ENCODE assay signal across 28 cellular contexts in the genomic region with DNA sequence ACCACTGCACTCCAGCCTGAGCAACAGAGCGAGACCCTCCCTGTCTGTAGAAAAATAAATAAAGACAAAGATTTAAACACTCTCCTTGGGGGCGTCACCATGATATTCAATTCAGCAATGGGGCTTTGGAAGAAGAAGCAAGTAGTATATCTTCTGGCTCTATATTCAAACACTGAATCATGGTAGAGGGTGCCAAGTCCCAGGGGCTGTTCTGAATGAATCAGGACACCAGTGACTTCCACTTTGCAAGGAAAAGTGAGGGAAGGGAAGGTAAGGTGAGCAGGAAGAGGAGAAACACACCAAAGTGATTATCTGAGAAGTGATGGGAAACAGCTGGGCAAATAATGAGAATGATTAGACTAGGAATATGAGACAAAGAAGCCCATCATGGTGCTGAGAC.
DNase-seq lines count a peak whose midpoint lies in the region; ATAC-seq and TF ChIP-seq lines count a peak whose summit lies in the region.
"Had no signal": no experiment of that assay in that cellular context is flagged by ENCODE, and none has a peak within 500 bp of the region (broad histone marks: within the 10 kb centered on the region; RNA-seq: fewer than 3 reads in every experiment).

No MANE protein-coding gene starts in this region.

- no peak overlapping the region for H3K4me3 ChIP-seq in GM23248
- H3K4me3 ChIP-seq in PC-3 (ENCODE audit: low read length), result no peak overlapping the region
- no peak overlapping the region for H3K4me3 ChIP-seq in naive thymus-derived CD4-positive, alpha-beta T cell (ENCODE audit: low read length)
- H3K4me3 ChIP-seq: A549, GM12878, left ventricle myocardium inferior, PC-9, skin epidermis had no signal

- no peak overlapping the region for H3K27ac ChIP-seq in GM23248
- H3K27ac ChIP-seq in PC-3 (ENCODE audit: low read length), result no peak overlapping the region
- H3K27ac ChIP-seq in naive thymus-derived CD4-positive, alpha-beta T cell (ENCODE audit: low read depth, low read length), result no peak overlapping the region
- H3K27ac ChIP-seq: A549, left ventricle myocardium inferior, PC-9, skin epidermis had no signal

- H2AFZ ChIP-seq in GM23248, result no peak overlapping the region
- no peak overlapping the region for H2AFZ ChIP-seq in PC-3 (ENCODE audit: low read length)
- H2AFZ ChIP-seq: PC-9 had no signal

- H3K79me2 ChIP-seq in GM23248 (ENCODE audit: insufficient read depth), result peaks cover 99% of the 10 kb centered on the region
- peaks cover 71% of the 10 kb centered on the region for H3K79me2 ChIP-seq in PC-3 (ENCODE audit: low read length)

- H3K4me1 ChIP-seq in GM23248 (ENCODE audit: insufficient read depth) (peaks cover 44% of the 10 kb centered on the region), PC-3 (ENCODE audit: insufficient read depth, low read length) (peaks cover 43% of the 10 kb centered on the region)
- peaks cover 25 to 74% of the 10 kb centered on the region in 2 donors for H3K4me1 ChIP-seq in naive thymus-derived CD4-positive, alpha-beta T cell (ENCODE audit: control insufficient read depth in 2 of 2, insufficient read depth in 2 of 2, low read length in 2 of 2)

- CTCF ChIA-PET in PC-3 (lab: Charles Lee), result no interaction called here
- CTCF ChIA-PET in naive thymus-derived CD4-positive, alpha-beta T cell (lab: Charles Lee), result interaction anchor here (4.1 to 4.3 kb wide), 3 partner anchors 77 to 152 kb away, joined by 29 to 35 read pairs (median 33); a partner anchor contains a TSS
- CTCF ChIA-PET in activated CD4-positive, alpha-beta memory T cell treated with anti-CD3 and anti-CD28 coated beads for 36 hours (lab: Charles Lee), result interaction anchor here (3.4 to 8.7 kb wide), 5 partner anchors 9 to 161 kb away, joined by 27 to 175 read pairs (median 37); no protein-coding TSS in a partner anchor

- H3K4me2 ChIP-seq in GM23248 (ENCODE audit: unreplicated experiment) (no peak overlapping the region), PC-3 (ENCODE audit: low read length) (no peak overlapping the region)
- H3K4me2 ChIP-seq: A549, PC-9, SK-N-SH had no signal

- H3F3A ChIP-seq in GM23248 (ENCODE audit: insufficient read depth) (peaks cover 31% of the 10 kb centered on the region), PC-3 (ENCODE audit: low read length, unreplicated experiment) (peaks cover under 1% of the 10 kb centered on the region)

- in situ Hi-C loops in GM23248 (cut with MboI), result no loop called here

- peak overlapping the region; percentile 16 for H3K27ac Mint-ChIP-seq in activated T-cell treated with anti-CD3 and anti-CD28 coated beads, Interleukin-2, amount 50 U/mL, for 24 hours
- peak overlapping the region in 8 of 9 donors; percentile 8 to 94 (median 78) for H3K27ac Mint-ChIP-seq in naive thymus-derived CD4-positive, alpha-beta T cell
- no peak overlapping the region for H3K27ac Mint-ChIP-seq in mesothelial cell of epicardium
- H3K27ac Mint-ChIP-seq in activated CD4-positive, alpha-beta memory T cell treated with anti-CD3 and anti-CD28 coated beads for 36 hours, result no peak overlapping the region
- H3K27ac Mint-ChIP-seq: activated CD4-positive, alpha-beta memory T cell treated with anti-CD3 and anti-CD28 coated beads, Interleukin-2, amount 10 ng/mL, durations not matched to agents 7 days and 5 days; activated T-helper 2 cell treated with anti-CD3 and anti-CD28 coated beads, Interferon-gamma antibody, Interleukin-2, Interleukin-4, amounts not matched to agents 10 μg/mL and 5 μg/mL and 100 μg/mL, durations not matched to agents 14 hours and 24 hours and 36 hours; T-helper 1 cell treated with Interleukin-12 subunit alpha and Interleukin-12 subunit beta and Interleukin-4 antibody, amounts not matched to agents 30 μg/mL and 1 μg/mL, for 36 hours had no signal

- POLR2A ChIA-PET in PC-3 (lab: Charles Lee; ENCODE audit: unreplicated experiment), result no interaction called here
- POLR2A ChIA-PET in naive thymus-derived CD4-positive, alpha-beta T cell (lab: Charles Lee), result interaction anchor here (0.8 to 3.8 kb wide), 3 partner anchors 55 to 82 kb away, joined by 4 to 31 read pairs (median 4); a partner anchor contains a TSS
- POLR2A ChIA-PET in activated CD4-positive, alpha-beta memory T cell treated with anti-CD3 and anti-CD28 coated beads for 36 hours (lab: Charles Lee), result no interaction called here

- H3K9me3 Mint-ChIP-seq in activated T-cell treated with anti-CD3 and anti-CD28 coated beads, Interleukin-2, amount 50 U/mL, for 24 hours, result no peaks in the 10 kb centered on the region
- H3K9me3 Mint-ChIP-seq in naive thymus-derived CD4-positive, alpha-beta T cell, result no peaks in the 10 kb centered on the region
- no peaks in the 10 kb centered on the region for H3K9me3 Mint-ChIP-seq in mesothelial cell of epicardium
- no peaks in the 10 kb centered on the region for H3K9me3 Mint-ChIP-seq in activated CD4-positive, alpha-beta memory T cell treated with anti-CD3 and anti-CD28 coated beads for 36 hours
- H3K9me3 Mint-ChIP-seq: activated CD4-positive, alpha-beta memory T cell treated with anti-CD3 and anti-CD28 coated beads, Interleukin-2, amount 10 ng/mL, durations not matched to agents 7 days and 5 days; activated T-helper 2 cell treated with anti-CD3 and anti-CD28 coated beads, Interferon-gamma antibody, Interleukin-2, Interleukin-4, amounts not matched to agents 10 μg/mL and 5 μg/mL and 100 μg/mL, durations not matched to agents 14 hours and 24 hours and 36 hours; H9; T-helper 1 cell treated with Interleukin-12 subunit alpha and Interleukin-12 subunit beta and Interleukin-4 antibody, amounts not matched to agents 30 μg/mL and 1 μg/mL, for 36 hours had no signal

- H4K20me1 ChIP-seq in GM23248 (ENCODE audit: insufficient read depth) (peaks cover 14% of the 10 kb centered on the region; the same call in 1 of the 2 replicates), PC-3 (ENCODE audit: low read length) (no peaks in the 10 kb centered on the region)

- no peak for DNase-seq in activated T-cell treated with anti-CD3 and anti-CD28 coated beads, Interleukin-2, amount 50 U/mL, for 24 hours
- DNase-seq in activated T-cell treated with anti-CD3 and anti-CD28 coated beads, Interleukin-2, amount 50 U/mL, for 1 hour, result no peak
- DNase-seq in GM23248, result peak; percentile 22
- peak; percentile 51 for DNase-seq in PC-3
- DNase-seq in naive thymus-derived CD4-positive, alpha-beta T cell, result no peak
- DNase-seq in mesothelial cell of epicardium (ENCODE audit: low spot score in 2 of 2, unreplicated experiment in 2 of 2), result no peak
- no peak for DNase-seq in NCI-H2227 (lab: John Stamatoyannopoulos, UW; ENCODE audit: unreplicated experiment)
- DNase-seq in activated CD4-positive, alpha-beta memory T cell treated with anti-CD3 and anti-CD28 coated beads for 36 hours, result no peak
- DNase-seq: activated CD4-positive, alpha-beta memory T cell treated with anti-CD3 and anti-CD28 coated beads, Interleukin-2, amount 10 ng/mL, durations not matched to agents 7 days and 5 days; activated CD8-positive, alpha-beta memory T cell treated with anti-CD3 and anti-CD28 coated beads, Interleukin-2, amount 50 U/mL, for 48 hours; caudate nucleus; cortex of kidney; foreskin fibroblast; H9; left ventricle myocardium inferior; mesenchymal stem cell; NCI-H1436 treated with DMSO at 0.1 percent for 48 hours; NK-92 treated with Interleukin-12 subunit alpha and Interleukin-12 subunit beta, amount 100 ng/mL, for 24 hours; PC-9; SK-N-SH; stimulated activated naive CD4-positive, alpha-beta T cell treated with Interleukin-2 at 50 U/mL for 16 hours had no signal

- H3K36me3 ChIP-seq in GM23248 (ENCODE audit: low read depth) (no peaks in the 10 kb centered on the region), PC-3 (ENCODE audit: low read depth, low read length) (0 out of 2 replicates have a peak, but pooled peaks cover 5% of the 10 kb centered on the region)
- H3K36me3 ChIP-seq in naive thymus-derived CD4-positive, alpha-beta T cell (ENCODE audit: control insufficient read depth in 2 of 3, insufficient read depth in 3 of 3, low read length in 3 of 3), result peaks cover 0 to 8% (median 0%) of the 10 kb centered on the region in 3 experiments
- H3K36me3 ChIP-seq: left ventricle myocardium inferior had no signal

- TF ChIP-seq CTCF in PC-3 (conservative IDR thresholded peaks at IDR 0.05; ENCODE audit: low read depth, low read length) (no peak), mesothelial cell of epicardium (IDR thresholded peaks at IDR 0.05; ENCODE audit: unreplicated experiment) (no peak)

- H3K9me3 ChIP-seq in GM23248 (ENCODE audit: low read depth), result no peaks in the 10 kb centered on the region
- H3K9me3 ChIP-seq in PC-3 (ENCODE audit: low read length), result no peaks in the 10 kb centered on the region
- no peaks in the 10 kb centered on the region for H3K9me3 ChIP-seq in naive thymus-derived CD4-positive, alpha-beta T cell (ENCODE audit: control insufficient read depth in 2 of 3, low read length in 3 of 3)
- H3K9me3 ChIP-seq: A549, left ventricle myocardium inferior, SK-N-SH had no signal

- WGBS in GM23248 (ENCODE audit: low coverage in 1 of 2, low lambda C conversion rate in 2 of 2, missing lambda C conversion rate in 2 of 2), 2 experiments, result 79 to 86% methylated on average over 2 of the region's 2 CpGs

- ATAC-seq in PC-3, result no peak
- no peak for ATAC-seq in naive thymus-derived CD4-positive, alpha-beta T cell
- ATAC-seq: A549; activated CD4-positive, CD25-positive, alpha-beta regulatory T cell treated with anti-CD3 and anti-CD28 coated beads, Interleukin-2, amount 50 U/mL, for 24 hours; GM12878; Right ventricle myocardium inferior had no signal

- intact Hi-C loops in PC-3 (cut with micrococcal nuclease), result no loop called here
- intact Hi-C loops in naive thymus-derived CD4-positive, alpha-beta T cell (cut with micrococcal nuclease), result no loop called here
- intact Hi-C loops in activated CD4-positive, alpha-beta memory T cell treated with anti-CD3 and anti-CD28 coated beads for 36 hours (cut with micrococcal nuclease), result no loop called here

- peaks cover 5% of the 10 kb centered on the region for H3K36me3 Mint-ChIP-seq in activated T-cell treated with anti-CD3 and anti-CD28 coated beads, Interleukin-2, amount 50 U/mL, for 24 hours (ENCODE audit: low read depth)
- peaks cover 0 to 7% (median 4%) of the 10 kb centered on the region in 5 donors for H3K36me3 Mint-ChIP-seq in naive thymus-derived CD4-positive, alpha-beta T cell
- no peaks in the 10 kb centered on the region for H3K36me3 Mint-ChIP-seq in mesothelial cell of epicardium
- H3K36me3 Mint-ChIP-seq in activated CD4-positive, alpha-beta memory T cell treated with anti-CD3 and anti-CD28 coated beads for 36 hours, result no peaks in the 10 kb centered on the region

- H3K27me3 Mint-ChIP-seq in activated T-cell treated with anti-CD3 and anti-CD28 coated beads, Interleukin-2, amount 50 U/mL, for 24 hours, result no peaks in the 10 kb centered on the region
- no peaks in the 10 kb centered on the region for H3K27me3 Mint-ChIP-seq in naive thymus-derived CD4-positive, alpha-beta T cell
- no peaks in the 10 kb centered on the region for H3K27me3 Mint-ChIP-seq in mesothelial cell of epicardium (ENCODE audit: low read depth)
- H3K27me3 Mint-ChIP-seq in activated CD4-positive, alpha-beta memory T cell treated with anti-CD3 and anti-CD28 coated beads for 36 hours, result no peaks in the 10 kb centered on the region
- H3K27me3 Mint-ChIP-seq: activated CD4-positive, alpha-beta memory T cell treated with anti-CD3 and anti-CD28 coated beads, Interleukin-2, amount 10 ng/mL, durations not matched to agents 7 days and 5 days had no signal

- H3K9ac ChIP-seq in GM23248 (no peak overlapping the region), PC-3 (ENCODE audit: low read length) (no peak overlapping the region)
- H3K9ac ChIP-seq: SK-N-SH had no signal

- H3K4me1 Mint-ChIP-seq in activated T-cell treated with anti-CD3 and anti-CD28 coated beads, Interleukin-2, amount 50 U/mL, for 24 hours (ENCODE audit: low read depth), result peaks cover 87% of the 10 kb centered on the region
- H3K4me1 Mint-ChIP-seq in naive thymus-derived CD4-positive, alpha-beta T cell, result peaks cover 64 to 98% (median 97%) of the 10 kb centered on the region in 7 donors
- H3K4me1 Mint-ChIP-seq in mesothelial cell of epicardium, result peaks cover 18% of the 10 kb centered on the region
- H3K4me1 Mint-ChIP-seq in activated CD4-positive, alpha-beta memory T cell treated with anti-CD3 and anti-CD28 coated beads for 36 hours (ENCODE audit: low read depth), result peaks cover 82% of the 10 kb centered on the region

- no TSS peak for BruUV-seq in PC-3 (replicated peaks; lab: Mats Ljungman, UMichigan)

- no peaks in the 10 kb centered on the region for H3K27me3 ChIP-seq in GM23248 (replicated peaks; ENCODE audit: insufficient read depth)
- no peaks in the 10 kb centered on the region for H3K27me3 ChIP-seq in PC-3 (ENCODE audit: low read length)
- H3K27me3 ChIP-seq in naive thymus-derived CD4-positive, alpha-beta T cell (ENCODE audit: control insufficient read depth in 2 of 2, insufficient read depth in 2 of 2, low read length in 2 of 2), result no peaks in the 10 kb centered on the region

- H3K4me3 Mint-ChIP-seq in activated T-cell treated with anti-CD3 and anti-CD28 coated beads, Interleukin-2, amount 50 U/mL, for 24 hours, result no peak overlapping the region
- H3K4me3 Mint-ChIP-seq in naive thymus-derived CD4-positive, alpha-beta T cell, result peak overlapping the region in 8 of 10 donors; percentile 17 to 82 (median 54)
- H3K4me3 Mint-ChIP-seq in mesothelial cell of epicardium, result no peak overlapping the region
- no peak overlapping the region for H3K4me3 Mint-ChIP-seq in activated CD4-positive, alpha-beta memory T cell treated with anti-CD3 and anti-CD28 coated beads for 36 hours
- H3K4me3 Mint-ChIP-seq: activated CD4-positive, alpha-beta memory T cell treated with anti-CD3 and anti-CD28 coated beads, Interleukin-2, amount 10 ng/mL, durations not matched to agents 7 days and 5 days; H9; T-helper 1 cell treated with Interleukin-12 subunit alpha and Interleukin-12 subunit beta and Interleukin-4 antibody, amounts not matched to agents 30 μg/mL and 1 μg/mL, for 36 hours had no signal

- no peaks in the 10 kb centered on the region for H3K9me2 ChIP-seq in GM23248 (ENCODE audit: insufficient read depth)
- H3K9me2 ChIP-seq in PC-3 (replicated peaks; ENCODE audit: low read length), result no peaks in the 10 kb centered on the region
- H3K9me2 ChIP-seq: SK-N-SH had no signal

Comparison
In these comparisons a context has a peak if more than half of its experiments do, and no peak if none do; other contexts are left out.
1. DNase-seq: peak in GM23248 (single experiment) and PC-3 (single experiment); none in activated T-cell treated with anti-CD3 and anti-CD28 coated beads, Interleukin-2, amount 50 U/mL, for 24 hours (single experiment), activated T-cell treated with anti-CD3 and anti-CD28 coated beads, Interleukin-2, amount 50 U/mL, for 1 hour (single experiment), naive thymus-derived CD4-positive, alpha-beta T cell (0 of 9), mesothelial cell of epicardium (0 of 2), NCI-H2227 (single experiment) and activated CD4-positive, alpha-beta memory T cell treated with anti-CD3 and anti-CD28 coated beads for 36 hours (single experiment).
2. H3K27ac Mint-ChIP-seq: peak in activated T-cell treated with anti-CD3 and anti-CD28 coated beads, Interleukin-2, amount 50 U/mL, for 24 hours (single experiment) and naive thymus-derived CD4-positive, alpha-beta T cell (8 of 9); none in mesothelial cell of epicardium (single experiment) and activated CD4-positive, alpha-beta memory T cell treated with anti-CD3 and anti-CD28 coated beads for 36 hours (single experiment).
3. H3K4me3 Mint-ChIP-seq: peak in naive thymus-derived CD4-positive, alpha-beta T cell (8 of 10); none in activated T-cell treated with anti-CD3 and anti-CD28 coated beads, Interleukin-2, amount 50 U/mL, for 24 hours (single experiment), mesothelial cell of epicardium (single experiment) and activated CD4-positive, alpha-beta memory T cell treated with anti-CD3 and anti-CD28 coated beads for 36 hours (single experiment).